Comparison of ENCODE assay signal across 24 cellular contexts in genomic region chr20:949717-950116, GRCh38. TPM values are rescaled to one million over a fixed set of nuclear protein-coding genes. Genes with fewer than 3 reads are reported as not detected.
DNase-seq lines count a peak whose midpoint lies in the region; ATAC-seq and TF ChIP-seq lines count a peak whose summit lies in the region.
"Had no signal": no experiment of that assay in that cellular context is flagged by ENCODE, and none has a peak within 500 bp of the region (broad histone marks: within the 10 kb centered on the region; RNA-seq: fewer than 3 reads in every experiment).

No MANE protein-coding gene starts in this region.

- H3K27me3 ChIP-seq in spleen (replicated peaks in 1 of 7) (peaks cover 0 to 55% (median 6%) of the 10 kb centered on the region in 7 donors), breast epithelium (peaks cover 0 to 16% of the 10 kb centered on the region in 2 donors)
- H3K27me3 ChIP-seq: BLaER1 treated with 17β-estradiol and CSF1 and Interleukin-3, amounts not matched to agents 10 nM and 100 nM had no signal

- H3K4me3 ChIP-seq in spleen (no peak overlapping the region), breast epithelium (no peak overlapping the region)
- H3K4me3 ChIP-seq: A549; BLaER1 treated with 17β-estradiol and CSF1 and Interleukin-3, amounts not matched to agents 10 nM and 100 nM; GM23338 had no signal

- peak; percentile 35 for DNase-seq in cardiac septum (ENCODE audit: low spot score)
- no peak for DNase-seq in left ventricle myocardium superior
- DNase-seq in islet precursor cell = peak; percentile 34
- peak; percentile 55 for DNase-seq in mesenteric fat pad (ENCODE audit: low spot score)
- peak; percentile 56 for DNase-seq in spleen
- no peak for DNase-seq in breast epithelium (ENCODE audit: low spot score in 2 of 2)
- DNase-seq in activated CD4-positive, CD25-positive, alpha-beta regulatory T cell treated with anti-CD3 and anti-CD28 coated beads, Interleukin-2, amount 50 U/mL, for 72 hours = no peak
- DNase-seq: 8988T; ACHN; AML-193; BE2C; CD4-positive, alpha-beta memory T cell; COR-L47; DMS153; DND-41; H9; HFFc6 had no signal

- TF ChIP-seq CTCF in spleen (IDR thresholded peaks at IDR 0.05 in 8 of 11, conservative IDR thresholded peaks at IDR 0.05 in 3 of 11) (no peak), breast epithelium (IDR thresholded peaks at IDR 0.05) (no peak)

- H3K4me1 ChIP-seq in spleen (no peaks in the 10 kb centered on the region), breast epithelium (no peaks in the 10 kb centered on the region)
- H3K4me1 ChIP-seq: A549; BE2C; BLaER1 treated with 17β-estradiol and CSF1 and Interleukin-3, amounts not matched to agents 10 nM and 100 nM had no signal

- no peak for ATAC-seq in left ventricle myocardium superior
- ATAC-seq in GM21381 (IDR thresholded peaks at IDR 0.05; ENCODE audit: unreplicated experiment) = no peak
- ATAC-seq: A549, GM23338, HCT116 had no signal

- 89 to 91% (median 90%) methylated on average over 7 of the region's 7 CpGs for WGBS in spleen, 5 donors

- intact Hi-C loops in cardiac septum (cut with DNase I) (loop anchor here (10.0 kb wide), 2 partner anchors 155 to 265 kb away; no protein-coding TSS in a partner anchor), left ventricle myocardium superior (cut with micrococcal nuclease) (no loop called here), spleen (cut with DNase I; ENCODE audit: low total_unique reads) (loop anchor here (10.0 kb wide), 1 partner anchor 265 kb away; no protein-coding TSS in a partner anchor), breast epithelium (cut with DNase I; ENCODE audit: low total_unique reads) (no loop called here)

- H3K36me3 ChIP-seq in spleen = no peaks in the 10 kb centered on the region
- H3K36me3 ChIP-seq in breast epithelium = no peaks in the 10 kb centered on the region
- H3K36me3 ChIP-seq: BE2C; BLaER1 treated with 17β-estradiol and CSF1 and Interleukin-3, amounts not matched to agents 10 nM and 100 nM had no signal

- no peaks in the 10 kb centered on the region for H3K9me3 ChIP-seq in spleen
- H3K9me3 ChIP-seq in breast epithelium = no peaks in the 10 kb centered on the region
- H3K9me3 ChIP-seq: A549, BE2C had no signal

- no peak overlapping the region for H3K27ac ChIP-seq in spleen
- no peak overlapping the region for H3K27ac ChIP-seq in breast epithelium
- H3K27ac ChIP-seq: A549; BLaER1 treated with 17β-estradiol and CSF1 and Interleukin-3, amounts not matched to agents 10 nM and 100 nM had no signal

- TF ChIP-seq POLR2A in spleen (IDR thresholded peaks at IDR 0.05) (no peak), breast epithelium (IDR thresholded peaks at IDR 0.05) (no peak)

RNA-seq across cellular contexts. Expression of gene ANGPT4, which starts 33.6 kb away (rescaled TPM):
- not detected for total RNA-seq in cardiac septum
- total RNA-seq in left ventricle myocardium superior = 0.05 TPM
- total RNA-seq in mesenteric fat pad = 0.42 TPM
- total RNA-seq in spleen = not detected
- under 1 TPM in 2 of 3 donors, not detected in 1; 0.03 to 0.06 TPM for polyA plus RNA-seq in spleen
- total RNA-seq in breast epithelium = 10 to 100 TPM in 1 of 3 donors, 1 to 10 TPM in 1, under 1 TPM in 1; 0.66 to 18.4 (median 1.0) TPM
- total RNA-seq: CD4-positive, alpha-beta memory T cell; HFFc6 had no signal
- polyA plus RNA-seq: CD4-positive, alpha-beta memory T cell; GM23338 had no signal

RNA-seq across cellular contexts. Expression of gene RSPO4, which starts 52.4 kb away (rescaled TPM):
- total RNA-seq in cardiac septum (not detected), left ventricle myocardium superior (0.42 TPM), mesenteric fat pad (not detected), spleen (under 1 TPM in 2 of 7 donors, not detected in 5; 0.20 to 0.32 TPM), breast epithelium (not detected)
- under 1 TPM in 2 of 3 donors, not detected in 1; 0.02 to 0.09 TPM for polyA plus RNA-seq in spleen
- total RNA-seq: H4, HFFc6 had no signal
- polyA plus RNA-seq: A549; CD14-positive monocyte; CD4-positive, alpha-beta memory T cell had no signal

Comparison
In these comparisons a context has a peak if more than half of its experiments do, and no peak if none do; other contexts are left out.
1. DNase-seq: peak in cardiac septum (single experiment), islet precursor cell (single experiment), mesenteric fat pad (single experiment) and spleen (single experiment); none in left ventricle myocardium superior (single experiment), breast epithelium (0 of 2) and activated CD4-positive, CD25-positive, alpha-beta regulatory T cell treated with anti-CD3 and anti-CD28 coated beads, Interleukin-2, amount 50 U/mL, for 72 hours (single experiment).
2. intact Hi-C loops: an anchor here in cardiac septum (10.0 kb wide) and spleen (10.0 kb wide); none called in left ventricle myocardium superior and breast epithelium.